Comparison of ENCODE assay signal across 19 cellular contexts in the genomic region with DNA sequence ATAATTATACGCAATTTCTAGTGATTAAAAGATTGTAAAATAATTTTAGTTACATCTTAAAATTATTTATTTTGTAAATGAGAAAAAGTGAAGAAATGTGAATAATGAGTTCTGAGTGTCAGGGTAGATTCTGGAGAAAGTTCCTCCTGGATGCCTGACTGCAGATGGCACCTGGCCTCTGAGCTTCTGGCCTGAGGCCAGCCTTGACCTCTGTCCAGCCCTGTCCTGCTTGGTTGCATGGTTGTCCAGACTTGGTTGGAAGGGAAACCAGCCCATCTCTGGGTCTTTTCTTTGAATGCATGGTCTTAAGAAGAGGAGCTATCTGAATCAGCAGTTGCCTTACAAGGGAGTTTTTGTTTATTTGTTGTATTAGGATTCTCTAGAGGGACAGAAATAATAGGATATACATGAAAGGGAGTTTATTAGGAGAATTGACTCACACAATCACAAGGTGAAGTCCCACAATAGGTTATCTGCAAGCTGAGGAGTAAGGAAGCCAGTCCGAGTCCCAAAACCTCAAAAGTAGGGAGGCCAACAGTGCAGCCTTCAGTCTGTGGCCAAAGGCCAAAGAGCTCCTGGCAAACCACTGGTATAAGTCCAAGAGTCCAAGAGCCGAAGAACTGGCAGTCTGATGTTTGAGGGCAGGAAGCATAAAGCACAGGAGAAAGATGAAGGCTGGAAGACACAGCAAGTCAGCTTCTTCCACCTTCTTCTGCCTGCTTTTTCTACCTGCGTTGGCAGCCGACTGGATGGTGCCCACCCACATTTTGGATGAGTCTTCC.
"Had no signal": no experiment of that assay in that cellular context is flagged by ENCODE, and none has a peak within 500 bp of the region (broad histone marks: within the 10 kb centered on the region; RNA-seq: fewer than 3 reads in every experiment).

No MANE protein-coding gene starts in this region.

- H3K4me1 ChIP-seq: psoas muscle, transverse colon, upper lobe of right lung, uterus had no signal

- H3K27ac ChIP-seq: coronary artery, ovary, psoas muscle, skin epidermis, thoracic aorta, transverse colon, upper lobe of right lung, uterus had no signal

- H3K36me3 ChIP-seq: ovary, thoracic aorta, transverse colon, upper lobe of right lung, uterus had no signal

- H3K4me3 ChIP-seq: coronary artery, ovary, psoas muscle, skin epidermis, thoracic aorta, transverse colon, upper lobe of right lung, uterus had no signal

- DNase-seq: dermis blood vessel endothelial cell; effector memory CD8-positive, alpha-beta T cell; erythroblast; mammary epithelial cell; natural killer cell; occipital lobe; ovary; posterior cingulate gyrus; psoas muscle; right cardiac atrium; stimulated activated CD4-positive, alpha-beta T cell treated with anti-CD3 and anti-CD28 coated beads, Interleukin-15, amount 100 ng/mL, for 24 hours; stimulated activated CD4-positive, alpha-beta T cell treated with anti-CD3 and anti-CD28 coated beads, Interleukin-2, amount 100 ng/mL, for 48 hours; stimulated activated naive B cell treated with anti-CD40 and anti-IgM and Interleukin-4, amounts not matched to agents 10 μg/mL and 1 μg/mL and 100 μg/mL, for 72 hours; transverse colon; upper lobe of right lung; uterus had no signal

- ATAC-seq: effector memory CD8-positive, alpha-beta T cell; natural killer cell; psoas muscle; right cardiac atrium; stimulated activated naive B cell treated with anti-CD40 and anti-IgM and Interleukin-4, amounts not matched to agents 10 μg/mL and 1 μg/mL and 100 μg/mL, for 72 hours; upper lobe of right lung had no signal

- H3K9me3 ChIP-seq: ovary, psoas muscle, thoracic aorta, transverse colon, upper lobe of right lung, uterus had no signal

- H3K27me3 ChIP-seq: ovary, transverse colon, upper lobe of right lung, uterus had no signal
